In genomic region chr17:43169561-43170139, GRCh38 we compare ENCODE assay signal across 8 cellular contexts. TPM values are rescaled to one million over a fixed set of nuclear protein-coding genes. Genes with fewer than 3 reads are reported as not detected.
DNase-seq lines count a peak whose midpoint lies in the region; ATAC-seq and TF ChIP-seq lines count a peak whose summit lies in the region.

No MANE protein-coding gene starts in this region.

- peak; percentile 18 for ATAC-seq in GM21528 (IDR thresholded peaks at IDR 0.05; ENCODE audit: low FRiP score, unreplicated experiment)

- peaks cover 13% of the 10 kb centered on the region for H3K4me1 ChIP-seq in cardiac muscle cell (ENCODE audit: low read depth)

- peaks cover 15% of the 10 kb centered on the region for H3K36me3 Mint-ChIP-seq in activated CD4-positive, alpha-beta T cell treated with anti-CD3 and anti-CD28 coated beads, Interleukin-2, amount 10 ng/mL, durations not matched to agents 7 days and 5 days (ENCODE audit: low read depth)

- peak overlapping the region; percentile 78 for H3K4me3 ChIP-seq in Jurkat, Clone E6-1 (ENCODE audit: low read length)
- peak overlapping the region; percentile 82 for H3K4me3 ChIP-seq in cardiac muscle cell

- H3K27me3 ChIP-seq in cardiac muscle cell, result no peaks in the 10 kb centered on the region

- POLR2A ChIA-PET in activated CD4-positive, alpha-beta T cell treated with anti-CD3 and anti-CD28 coated beads, Interleukin-2, amount 10 ng/mL, durations not matched to agents 7 days and 5 days (lab: Charles Lee), result interaction anchor here (0.7 to 1.0 kb wide), 2 partner anchors 13 to 44 kb away, joined by 3 to 5 read pairs; partner anchors contain the start of gene BRCA1

- no peaks in the 10 kb centered on the region for H3K9me3 ChIP-seq in cardiac muscle cell (ENCODE audit: low read depth)

- no peaks in the 10 kb centered on the region for H3K36me3 ChIP-seq in cardiac muscle cell

- no peak for TF ChIP-seq CTCF in cardiac muscle cell (IDR thresholded peaks at IDR 0.05; ENCODE audit: low read depth, low read length)

- H3K9me3 Mint-ChIP-seq in activated CD4-positive, alpha-beta T cell treated with anti-CD3 and anti-CD28 coated beads, Interleukin-2, amount 10 ng/mL, durations not matched to agents 7 days and 5 days, result no peaks in the 10 kb centered on the region

- H3K4me1 Mint-ChIP-seq in activated CD4-positive, alpha-beta T cell treated with anti-CD3 and anti-CD28 coated beads, Interleukin-2, amount 10 ng/mL, durations not matched to agents 7 days and 5 days, result peaks cover 30% of the 10 kb centered on the region

- DNase-seq in NCI-H1417 (lab: John Stamatoyannopoulos, UW), result peak in 2 of 3 experiments; percentile 65 to 71
- no peak for DNase-seq in NCI-H1417 treated with DMSO at 0.1 percent for 48 hours (lab: John Stamatoyannopoulos, UW)
- no peak for DNase-seq in Jurkat, Clone E6-1 (ENCODE audit: low read depth, low spot score)
- peak; percentile 12 for DNase-seq in activated CD4-positive, alpha-beta T cell treated with anti-CD3 and anti-CD28 coated beads, Interleukin-2, amount 10 ng/mL, durations not matched to agents 7 days and 5 days
- peak in 1 of 2 donors; percentile 49 for DNase-seq in cardiac muscle cell (ENCODE audit: low read depth in 1 of 2, low spot score in 1 of 2)
- DNase-seq in renal cortical epithelial cell (ENCODE audit: low read depth), result peak; percentile 18
- no peak for DNase-seq in KG1 (lab: John Stamatoyannopoulos, UW)

- H3K4me3 Mint-ChIP-seq in activated CD4-positive, alpha-beta T cell treated with anti-CD3 and anti-CD28 coated beads, Interleukin-2, amount 10 ng/mL, durations not matched to agents 7 days and 5 days, result no peak overlapping the region

- CTCF ChIA-PET in activated CD4-positive, alpha-beta T cell treated with anti-CD3 and anti-CD28 coated beads, Interleukin-2, amount 10 ng/mL, durations not matched to agents 7 days and 5 days (lab: Charles Lee), result interaction anchor here (0.7 to 1.6 kb wide), 3 partner anchors 9 to 1280 kb away, joined by 3 to 5 read pairs (median 3); no protein-coding TSS in a partner anchor

- H3K27ac ChIP-seq in cardiac muscle cell, result peak overlapping the region; percentile 98

- no peak overlapping the region for H3K27ac Mint-ChIP-seq in activated CD4-positive, alpha-beta T cell treated with anti-CD3 and anti-CD28 coated beads, Interleukin-2, amount 10 ng/mL, durations not matched to agents 7 days and 5 days

- no peaks in the 10 kb centered on the region for H3K27me3 Mint-ChIP-seq in activated CD4-positive, alpha-beta T cell treated with anti-CD3 and anti-CD28 coated beads, Interleukin-2, amount 10 ng/mL, durations not matched to agents 7 days and 5 days

RNA-seq across cellular contexts. Expression of gene NBR1, which starts 1.4 kb away (rescaled TPM):
- 32.6 TPM for polyA plus RNA-seq in Jurkat, Clone E6-1 (2012; ENCODE audit: insufficient read depth, insufficient read length)
- total RNA-seq in activated CD4-positive, alpha-beta T cell treated with anti-CD3 and anti-CD28 coated beads, Interleukin-2, amount 10 ng/mL, durations not matched to agents 7 days and 5 days, result 10 to 100 TPM; 53.9 to 54.3 TPM
- total RNA-seq in cardiac muscle cell (50.1 and 62.8 TPM in 2 replicates), renal cortical epithelial cell (73.6 and 141 TPM in 2 replicates)
- 45.5 and 51.8 TPM in 2 replicates for polyA plus RNA-seq in cardiac muscle cell

RNA-seq across cellular contexts. Expression of gene TMEM106A, which starts 42.0 kb away (rescaled TPM):
- polyA plus RNA-seq in Jurkat, Clone E6-1 (2012; ENCODE audit: insufficient read depth, insufficient read length), result 5.7 TPM
- 10 to 100 TPM; 11.7 to 11.8 TPM for total RNA-seq in activated CD4-positive, alpha-beta T cell treated with anti-CD3 and anti-CD28 coated beads, Interleukin-2, amount 10 ng/mL, durations not matched to agents 7 days and 5 days
- 4.2 and 5.8 TPM in 2 replicates for total RNA-seq in cardiac muscle cell
- 6.1 and 6.6 TPM in 2 replicates for polyA plus RNA-seq in cardiac muscle cell
- 2.3 and 2.4 TPM in 2 replicates for total RNA-seq in renal cortical epithelial cell

RNA-seq across cellular contexts. Expression of gene BRCA1, which starts 44.5 kb away (rescaled TPM):
- polyA plus RNA-seq in Jurkat, Clone E6-1 (2012; ENCODE audit: insufficient read depth, insufficient read length), result 75.8 TPM
- 10 to 100 TPM; 67.4 to 76.0 TPM for total RNA-seq in activated CD4-positive, alpha-beta T cell treated with anti-CD3 and anti-CD28 coated beads, Interleukin-2, amount 10 ng/mL, durations not matched to agents 7 days and 5 days
- total RNA-seq in cardiac muscle cell (11.3 and 12.9 TPM in 2 replicates), renal cortical epithelial cell (8.8 and 14.9 TPM in 2 replicates)
- polyA plus RNA-seq in cardiac muscle cell, result 7.2 and 7.4 TPM in 2 replicates

RNA-seq across cellular contexts. Expression of gene CCDC200, which starts 58.8 kb away (rescaled TPM):
- not detected for polyA plus RNA-seq in Jurkat, Clone E6-1 (2012; ENCODE audit: insufficient read depth, insufficient read length)
- not detected for total RNA-seq in activated CD4-positive, alpha-beta T cell treated with anti-CD3 and anti-CD28 coated beads, Interleukin-2, amount 10 ng/mL, durations not matched to agents 7 days and 5 days
- total RNA-seq in cardiac muscle cell, result 0.48 TPM in 1 of 2 replicates, not detected in the other
- polyA plus RNA-seq in cardiac muscle cell, result 2.8 and 6.1 TPM in 2 replicates
- total RNA-seq in renal cortical epithelial cell, result not detected in 2 replicates

Comparison
In these comparisons a context has a peak if more than half of its experiments do, and no peak if none do; other contexts are left out.
1. DNase-seq: peak in NCI-H1417 (2 of 3), activated CD4-positive, alpha-beta T cell treated with anti-CD3 and anti-CD28 coated beads, Interleukin-2, amount 10 ng/mL, durations not matched to agents 7 days and 5 days (single experiment) and renal cortical epithelial cell (single experiment); none in NCI-H1417 treated with DMSO at 0.1 percent for 48 hours (single experiment), Jurkat, Clone E6-1 (single experiment) and KG1 (single experiment).